ENCODE assay signal across 15 cellular contexts in genomic region chr5:107772418-107773310, GRCh38.
DNase-seq lines count a peak whose midpoint lies in the region; ATAC-seq and TF ChIP-seq lines count a peak whose summit lies in the region.
"Had no signal": no experiment of that assay in that cellular context is flagged by ENCODE, and none has a peak within 500 bp of the region (broad histone marks: within the 10 kb centered on the region; RNA-seq: fewer than 3 reads in every experiment).

No MANE protein-coding gene starts in this region.

- intact Hi-C loops in left cardiac atrium (cut with DNase I), result no loop called here
- intact Hi-C loops in activated T-helper 2 cell treated with anti-CD3 and anti-CD28 coated beads, Interferon-gamma antibody, Interleukin-2, Interleukin-4, amounts not matched to agents 10 μg/mL and 5 μg/mL and 100 μg/mL, durations not matched to agents 14 hours and 24 hours and 36 hours (cut with micrococcal nuclease), result no loop called here
- intact Hi-C loops in natural killer cell (cut with micrococcal nuclease), result no loop called here

- H3K27ac Mint-ChIP-seq in activated T-helper 2 cell treated with anti-CD3 and anti-CD28 coated beads, Interferon-gamma antibody, Interleukin-2, Interleukin-4, amounts not matched to agents 10 μg/mL and 5 μg/mL and 100 μg/mL, durations not matched to agents 14 hours and 24 hours and 36 hours, result no peak overlapping the region
- H3K27ac Mint-ChIP-seq in natural killer cell, result no peak overlapping the region
- H3K27ac Mint-ChIP-seq: activated naive CD8-positive, alpha-beta T cell treated with anti-CD3 and anti-CD28 coated beads for 36 hours; progenitor cell of endocrine pancreas had no signal

- TF ChIP-seq CTCF in natural killer cell (IDR thresholded peaks at IDR 0.05), result no peak

- ATAC-seq in left cardiac atrium (peak; percentile 74 to 89), natural killer cell (no peak), GM19328 (IDR thresholded peaks at IDR 0.05; ENCODE audit: unreplicated experiment) (no peak)

- no peak overlapping the region for H3K4me3 Mint-ChIP-seq in activated T-helper 2 cell treated with anti-CD3 and anti-CD28 coated beads, Interferon-gamma antibody, Interleukin-2, Interleukin-4, amounts not matched to agents 10 μg/mL and 5 μg/mL and 100 μg/mL, durations not matched to agents 14 hours and 24 hours and 36 hours (ENCODE audit: low read depth)
- H3K4me3 Mint-ChIP-seq in natural killer cell, result no peak overlapping the region
- H3K4me3 Mint-ChIP-seq: activated naive CD8-positive, alpha-beta T cell treated with anti-CD3 and anti-CD28 coated beads for 36 hours had no signal

- H3K36me3 Mint-ChIP-seq in activated T-helper 2 cell treated with anti-CD3 and anti-CD28 coated beads, Interferon-gamma antibody, Interleukin-2, Interleukin-4, amounts not matched to agents 10 μg/mL and 5 μg/mL and 100 μg/mL, durations not matched to agents 14 hours and 24 hours and 36 hours (ENCODE audit: low read depth), result no peaks in the 10 kb centered on the region
- no peaks in the 10 kb centered on the region for H3K36me3 Mint-ChIP-seq in natural killer cell
- H3K36me3 Mint-ChIP-seq: activated naive CD8-positive, alpha-beta T cell treated with anti-CD3 and anti-CD28 coated beads for 36 hours had no signal

- no peaks in the 10 kb centered on the region for H3K4me1 Mint-ChIP-seq in activated T-helper 2 cell treated with anti-CD3 and anti-CD28 coated beads, Interferon-gamma antibody, Interleukin-2, Interleukin-4, amounts not matched to agents 10 μg/mL and 5 μg/mL and 100 μg/mL, durations not matched to agents 14 hours and 24 hours and 36 hours (ENCODE audit: low read depth)
- H3K4me1 Mint-ChIP-seq in natural killer cell, result no peaks in the 10 kb centered on the region
- H3K4me1 Mint-ChIP-seq: activated naive CD8-positive, alpha-beta T cell treated with anti-CD3 and anti-CD28 coated beads for 36 hours had no signal

- peak; percentile 17 for DNase-seq in AG20443 (ENCODE audit: low spot score)
- DNase-seq in NCI-H146 treated with DMSO at 0.1 percent for 48 hours (lab: John Stamatoyannopoulos, UW; ENCODE audit: unreplicated experiment), result peak; percentile 75
- DNase-seq in SHP77 treated with DMSO at 0.1 percent for 48 hours (lab: John Stamatoyannopoulos, UW), result peak; percentile 7
- peak; percentile 31 for DNase-seq in left cardiac atrium
- no peak for DNase-seq in activated T-helper 2 cell treated with anti-CD3 and anti-CD28 coated beads, Interferon-gamma antibody, Interleukin-2, Interleukin-4, amounts not matched to agents 10 μg/mL and 5 μg/mL and 100 μg/mL, durations not matched to agents 14 hours and 24 hours and 36 hours (ENCODE audit: low spot score)
- DNase-seq in AG08396 (ENCODE audit: low spot score), result no peak
- DNase-seq in natural killer cell, result no peak
- DNase-seq: activated naive CD8-positive, alpha-beta T cell treated with anti-CD3 and anti-CD28 coated beads for 36 hours; DMS53; NCI-H524 treated with DMSO at 0.1 percent for 48 hours; SIG-M5; stimulated activated CD8-positive, alpha-beta memory T cell treated with anti-CD3 and anti-CD28 coated beads, Interleukin-4, amount 100 ng/mL, for 48 hours; WERI-Rb-1 had no signal

- H3K27me3 Mint-ChIP-seq in activated T-helper 2 cell treated with anti-CD3 and anti-CD28 coated beads, Interferon-gamma antibody, Interleukin-2, Interleukin-4, amounts not matched to agents 10 μg/mL and 5 μg/mL and 100 μg/mL, durations not matched to agents 14 hours and 24 hours and 36 hours (ENCODE audit: low read depth), result peaks cover 34% of the 10 kb centered on the region
- peaks cover 11 to 50% of the 10 kb centered on the region in 2 donors for H3K27me3 Mint-ChIP-seq in natural killer cell (ENCODE audit: low read depth in 2 of 2)

- H3K9me3 Mint-ChIP-seq in activated T-helper 2 cell treated with anti-CD3 and anti-CD28 coated beads, Interferon-gamma antibody, Interleukin-2, Interleukin-4, amounts not matched to agents 10 μg/mL and 5 μg/mL and 100 μg/mL, durations not matched to agents 14 hours and 24 hours and 36 hours, result no peaks in the 10 kb centered on the region
- no peaks in the 10 kb centered on the region for H3K9me3 Mint-ChIP-seq in natural killer cell
- H3K9me3 Mint-ChIP-seq: activated naive CD8-positive, alpha-beta T cell treated with anti-CD3 and anti-CD28 coated beads for 36 hours had no signal

Comparison
In these comparisons a context has a peak if more than half of its experiments do, and no peak if none do; other contexts are left out.
1. DNase-seq: peak in AG20443 (single experiment), NCI-H146 treated with DMSO at 0.1 percent for 48 hours (single experiment), SHP77 treated with DMSO at 0.1 percent for 48 hours (single experiment) and left cardiac atrium (single experiment); none in activated T-helper 2 cell treated with anti-CD3 and anti-CD28 coated beads, Interferon-gamma antibody, Interleukin-2, Interleukin-4, amounts not matched to agents 10 μg/mL and 5 μg/mL and 100 μg/mL, durations not matched to agents 14 hours and 24 hours and 36 hours (single experiment), AG08396 (single experiment) and natural killer cell (single experiment).
2. ATAC-seq: peak in left cardiac atrium (2 of 2); none in natural killer cell (0 of 3) and GM19328 (single experiment).